Comparison of ENCODE assay signal across 9 cellular contexts in the genomic region with DNA sequence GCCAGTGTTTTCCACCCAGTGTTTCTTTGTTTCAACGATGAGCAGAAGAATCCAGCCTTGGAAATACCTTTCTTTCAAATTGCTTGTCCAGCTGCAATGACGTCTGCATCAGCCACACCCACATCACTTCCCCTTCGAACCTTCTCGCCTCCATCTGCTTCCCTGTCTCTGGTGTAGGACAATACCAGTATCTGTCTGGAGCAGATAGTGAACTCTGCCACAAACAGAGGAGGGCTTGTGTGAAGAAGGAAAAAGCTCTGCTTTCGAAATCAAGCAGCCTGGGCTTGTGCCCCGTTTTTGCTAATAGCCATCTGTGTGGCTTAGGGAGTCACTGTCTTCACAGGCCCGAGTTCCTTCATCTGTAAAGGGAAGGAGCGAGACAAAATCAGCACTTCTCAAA.
A peak's percentile ranks its signal among the peaks of the same experiment; 100 is the strongest.
DNase-seq lines count a peak whose midpoint lies in the region; ATAC-seq, FAIRE-seq and TF ChIP-seq lines count a peak whose summit lies in the region.
"Had no signal": no experiment of that assay in that cellular context is flagged by ENCODE, and none has a peak within 500 bp of the region (broad histone marks: within the 10 kb centered on the region; RNA-seq: fewer than 3 reads in every experiment).

No MANE protein-coding gene starts in this region.

- peak overlapping the region; percentile 17; the same call in 1 of the 2 replicates for H3K27ac ChIP-seq in SU-DHL-6 (ENCODE audit: low read depth, low read length)

- no peaks in the 10 kb centered on the region for H3K27me3 Mint-ChIP-seq in Calu3 (ENCODE audit: unreplicated experiment)

- peak overlapping the region; percentile 29 for H3K4me2 ChIP-seq in SU-DHL-6 (ENCODE audit: low read depth, low read length, poor library complexity, severe bottlenecking)

- peak overlapping the region; percentile 73 for H2AFZ ChIP-seq in SU-DHL-6 (ENCODE audit: low read depth, low read length, severe bottlenecking)

- ATAC-seq in GM19035 (IDR thresholded peaks at IDR 0.05; ENCODE audit: unreplicated experiment), result no peak

- FAIRE-seq in HTR-8/SVneo (lab: Jason Lieb, UNC), result no peak
- FAIRE-seq: TTC549 had no signal

- no peaks in the 10 kb centered on the region for H3K27me3 ChIP-seq in SU-DHL-6 (ENCODE audit: low read length)

- intact Hi-C loops in Calu3 (cut with micrococcal nuclease; ENCODE audit: unreplicated experiment), result loop anchor here (10.0 kb wide), 2 partner anchors 147 to 407 kb away; no protein-coding TSS in a partner anchor
- intact Hi-C loops in posterior cingulate gyrus (cut with DNase I), result no loop called here

- H3K36me3 Mint-ChIP-seq in Calu3 (ENCODE audit: insufficient read depth, unreplicated experiment), result peaks cover 4% of the 10 kb centered on the region

- no peaks in the 10 kb centered on the region for H3K79me2 ChIP-seq in SU-DHL-6 (ENCODE audit: insufficient read depth, low read length)

- no peaks in the 10 kb centered on the region for H3K9me3 Mint-ChIP-seq in Calu3 (ENCODE audit: low read depth, unreplicated experiment)

- H3K36me3 ChIP-seq in SU-DHL-6 (ENCODE audit: low read length), result no peaks in the 10 kb centered on the region

- peaks cover 35% of the 10 kb centered on the region for H3F3A ChIP-seq in SU-DHL-6 (ENCODE audit: insufficient read depth)

- CTCF ChIA-PET in Calu3 (lab: Charles Lee), result interaction anchor here (0.6 to 1.6 kb wide), 4 partner anchors 12 to 410 kb away, joined by 3 to 5 read pairs (median 4); no protein-coding TSS in a partner anchor

- H3K4me1 Mint-ChIP-seq in Calu3 (ENCODE audit: low read depth, unreplicated experiment), result peaks cover 26% of the 10 kb centered on the region

- peak; percentile 44 for DNase-seq in Calu3
- peak; percentile 94 for DNase-seq in foreskin melanocyte
- peak in 7 of 10 donors; percentile 39 to 89 (median 58) for DNase-seq in posterior cingulate gyrus
- no peak for DNase-seq in HTR-8/SVneo (ENCODE audit: insufficient read length, low spot score)
- no peak for DNase-seq in NCI-H1694 treated with DMSO at 0.1 percent for 48 hours (lab: John Stamatoyannopoulos, UW)
- no peak for DNase-seq in NCI-H774 (lab: John Stamatoyannopoulos, UW)

- TF ChIP-seq CTCF in Calu3 (IDR thresholded peaks at IDR 0.05; ENCODE audit: unreplicated experiment) (no peak), SU-DHL-6 (IDR thresholded peaks at IDR 0.05; ENCODE audit: insufficient read depth, low read length, poor library complexity, severe bottlenecking) (no peak)

- no TSS peak for BruUV-seq in Calu3 (replicated peaks; lab: Mats Ljungman, UMichigan)

- no peaks in the 10 kb centered on the region for H3K9me2 ChIP-seq in SU-DHL-6 (replicated peaks; ENCODE audit: insufficient read depth, low read length)

- H3K4me3 ChIP-seq in SU-DHL-6 (ENCODE audit: insufficient read depth, low read length, poor library complexity, severe bottlenecking), result no peak overlapping the region

- H3K4me3 Mint-ChIP-seq in Calu3 (ENCODE audit: low read depth, unreplicated experiment), result no peak overlapping the region

- H3K9me3 ChIP-seq in SU-DHL-6 (ENCODE audit: insufficient read depth, low read length), result no peaks in the 10 kb centered on the region

- no peaks in the 10 kb centered on the region for H4K20me1 ChIP-seq in SU-DHL-6 (ENCODE audit: low read depth, low read length)

- H3K27ac Mint-ChIP-seq in Calu3 (ENCODE audit: unreplicated experiment), result peak overlapping the region; percentile 68

- H3K9ac ChIP-seq in SU-DHL-6 (ENCODE audit: low read length), result peak overlapping the region; percentile 24; the same call in 1 of the 2 replicates

Comparison
In these comparisons a context has a peak if more than half of its experiments do, and no peak if none do; other contexts are left out.
1. DNase-seq: peak in Calu3 (single experiment), foreskin melanocyte (single experiment) and posterior cingulate gyrus (7 of 10); none in HTR-8/SVneo (single experiment), NCI-H1694 treated with DMSO at 0.1 percent for 48 hours (single experiment) and NCI-H774 (single experiment).